1 cellular context compared by ENCODE assay signal in the genomic region with DNA sequence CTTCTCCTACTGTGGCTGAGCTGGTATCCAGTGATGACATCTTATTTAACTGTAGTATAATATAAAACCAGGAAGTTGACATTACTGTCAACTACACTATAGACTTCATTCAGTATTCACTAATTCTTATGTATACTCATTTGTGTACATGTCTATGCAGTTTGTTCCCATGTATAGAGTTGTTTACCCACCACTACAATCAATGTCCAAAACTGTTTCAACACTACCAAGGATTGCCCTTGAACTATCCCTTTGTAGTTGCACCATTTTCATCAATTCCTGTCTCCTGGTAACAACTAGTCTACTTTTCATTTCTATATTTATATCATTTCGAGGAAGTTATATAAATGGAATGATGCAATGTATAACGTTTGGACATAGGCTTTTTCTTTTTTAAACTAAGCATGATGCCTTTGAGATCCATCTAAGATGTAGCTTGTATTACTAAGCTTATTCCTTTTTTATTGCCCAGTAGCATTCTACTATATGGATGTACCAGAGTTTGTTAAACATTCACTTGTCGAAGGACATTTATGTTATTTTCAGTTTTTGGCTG.
TF ChIP-seq lines count a peak whose summit lies in the region.

No MANE protein-coding gene starts in this region.

TF ChIP-seq in HepG2, 621 proteins besides CTCF, POLR2A, EP300 and RAD21 (continued from another document and continues in another):
- TF ChIP-seq NFAT5 (CRISPR knock-in tag; IDR thresholded peaks at IDR 0.05) (no peak), MTF2 (CRISPR knock-in tag; IDR thresholded peaks at IDR 0.05; ENCODE audit: borderline replicate concordance) (no peak), ZFY (CRISPR knock-in tag; IDR thresholded peaks at IDR 0.05) (no peak), SPEN (CRISPR knock-in tag; IDR thresholded peaks at IDR 0.05; ENCODE audit: low read depth) (no peak), RXRA (CRISPR knock-in tag; IDR thresholded peaks at IDR 0.05) (no peak), PHF8 (CRISPR knock-in tag; IDR thresholded peaks at IDR 0.05) (no peak), HIC2 (CRISPR knock-in tag; IDR thresholded peaks at IDR 0.05; ENCODE audit: low read depth) (no peak), ZNF382 (CRISPR knock-in tag; IDR thresholded peaks at IDR 0.05; ENCODE audit: borderline replicate concordance) (no peak), HES4 (CRISPR knock-in tag; IDR thresholded peaks at IDR 0.05; ENCODE audit: borderline replicate concordance) (no peak), CCDC6 (CRISPR knock-in tag; IDR thresholded peaks at IDR 0.05) (no peak), ZNF543 (CRISPR knock-in tag; IDR thresholded peaks at IDR 0.05) (no peak), ZNF124 (CRISPR knock-in tag; IDR thresholded peaks at IDR 0.05) (no peak), JUND (CRISPR knock-in tag; IDR thresholded peaks at IDR 0.05) (no peak), CREM (IDR thresholded peaks at IDR 0.05) (peak; percentile 81), CREM (CRISPR knock-in tag; IDR thresholded peaks at IDR 0.05) (no peak), CENPX (CRISPR knock-in tag; IDR thresholded peaks at IDR 0.05) (no peak), KLF9 (CRISPR knock-in tag; IDR thresholded peaks at IDR 0.05; ENCODE audit: low read depth) (no peak), ZNF580 (CRISPR knock-in tag; IDR thresholded peaks at IDR 0.05; ENCODE audit: borderline replicate concordance, low read depth) (no peak), CEBPZ (IDR thresholded peaks at IDR 0.05; ENCODE audit: low read length) (no peak)
- TF ChIP-seq, protein P1, sequence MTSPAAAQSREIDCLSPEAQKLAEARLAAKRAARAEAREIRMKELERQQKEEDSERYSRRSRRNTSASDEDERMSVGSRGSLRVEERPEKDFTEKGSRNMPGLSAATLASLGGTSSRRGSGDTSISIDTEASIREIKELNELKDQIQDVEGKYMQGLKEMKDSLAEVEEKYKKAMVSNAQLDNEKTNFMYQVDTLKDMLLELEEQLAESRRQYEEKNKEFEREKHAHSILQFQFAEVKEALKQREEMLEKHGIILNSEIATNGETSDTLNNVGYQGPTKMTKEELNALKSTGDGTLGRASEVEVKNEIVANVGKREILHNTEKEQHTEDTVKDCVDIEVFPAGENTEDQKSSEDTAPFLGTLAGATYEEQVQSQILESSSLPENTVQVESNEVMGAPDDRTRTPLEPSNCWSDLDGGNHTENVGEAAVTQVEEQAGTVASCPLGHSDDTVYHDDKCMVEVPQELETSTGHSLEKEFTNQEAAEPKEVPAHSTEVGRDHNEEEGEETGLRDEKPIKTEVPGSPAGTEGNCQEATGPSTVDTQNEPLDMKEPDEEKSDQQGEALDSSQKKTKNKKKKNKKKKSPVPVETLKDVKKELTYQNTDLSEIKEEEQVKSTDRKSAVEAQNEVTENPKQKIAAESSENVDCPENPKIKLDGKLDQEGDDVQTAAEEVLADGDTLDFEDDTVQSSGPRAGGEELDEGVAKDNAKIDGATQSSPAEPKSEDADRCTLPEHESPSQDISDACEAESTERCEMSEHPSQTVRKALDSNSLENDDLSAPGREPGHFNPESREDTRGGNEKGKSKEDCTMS (CRISPR knock-in tag; conservative IDR thresholded peaks at IDR 0.05): no peak
- TF ChIP-seq, protein P2, sequence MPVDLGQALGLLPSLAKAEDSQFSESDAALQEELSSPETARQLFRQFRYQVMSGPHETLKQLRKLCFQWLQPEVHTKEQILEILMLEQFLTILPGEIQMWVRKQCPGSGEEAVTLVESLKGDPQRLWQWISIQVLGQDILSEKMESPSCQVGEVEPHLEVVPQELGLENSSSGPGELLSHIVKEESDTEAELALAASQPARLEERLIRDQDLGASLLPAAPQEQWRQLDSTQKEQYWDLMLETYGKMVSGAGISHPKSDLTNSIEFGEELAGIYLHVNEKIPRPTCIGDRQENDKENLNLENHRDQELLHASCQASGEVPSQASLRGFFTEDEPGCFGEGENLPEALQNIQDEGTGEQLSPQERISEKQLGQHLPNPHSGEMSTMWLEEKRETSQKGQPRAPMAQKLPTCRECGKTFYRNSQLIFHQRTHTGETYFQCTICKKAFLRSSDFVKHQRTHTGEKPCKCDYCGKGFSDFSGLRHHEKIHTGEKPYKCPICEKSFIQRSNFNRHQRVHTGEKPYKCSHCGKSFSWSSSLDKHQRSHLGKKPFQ (CRISPR knock-in tag; IDR thresholded peaks at IDR 0.05; ENCODE audit: insufficient replicate concordance): no peak
- TF ChIP-seq, protein P3, sequence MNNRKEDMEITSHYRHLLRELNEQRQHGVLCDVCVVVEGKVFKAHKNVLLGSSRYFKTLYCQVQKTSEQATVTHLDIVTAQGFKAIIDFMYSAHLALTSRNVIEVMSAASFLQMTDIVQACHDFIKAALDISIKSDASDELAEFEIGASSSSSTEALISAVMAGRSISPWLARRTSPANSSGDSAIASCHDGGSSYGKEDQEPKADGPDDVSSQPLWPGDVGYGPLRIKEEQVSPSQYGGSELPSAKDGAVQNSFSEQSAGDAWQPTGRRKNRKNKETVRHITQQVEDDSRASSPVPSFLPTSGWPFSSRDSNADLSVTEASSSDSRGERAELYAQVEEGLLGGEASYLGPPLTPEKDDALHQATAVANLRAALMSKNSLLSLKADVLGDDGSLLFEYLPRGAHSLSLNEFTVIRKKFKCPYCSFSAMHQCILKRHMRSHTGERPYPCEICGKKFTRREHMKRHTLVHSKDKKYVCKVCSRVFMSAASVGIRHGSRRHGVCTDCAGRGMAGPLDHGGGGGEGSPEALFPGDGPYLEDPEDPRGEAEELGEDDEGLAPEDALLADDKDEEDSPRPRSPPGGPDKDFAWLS (CRISPR knock-in tag; IDR thresholded peaks at IDR 0.05; ENCODE audit: borderline replicate concordance): no peak
- TF ChIP-seq, protein P4, sequence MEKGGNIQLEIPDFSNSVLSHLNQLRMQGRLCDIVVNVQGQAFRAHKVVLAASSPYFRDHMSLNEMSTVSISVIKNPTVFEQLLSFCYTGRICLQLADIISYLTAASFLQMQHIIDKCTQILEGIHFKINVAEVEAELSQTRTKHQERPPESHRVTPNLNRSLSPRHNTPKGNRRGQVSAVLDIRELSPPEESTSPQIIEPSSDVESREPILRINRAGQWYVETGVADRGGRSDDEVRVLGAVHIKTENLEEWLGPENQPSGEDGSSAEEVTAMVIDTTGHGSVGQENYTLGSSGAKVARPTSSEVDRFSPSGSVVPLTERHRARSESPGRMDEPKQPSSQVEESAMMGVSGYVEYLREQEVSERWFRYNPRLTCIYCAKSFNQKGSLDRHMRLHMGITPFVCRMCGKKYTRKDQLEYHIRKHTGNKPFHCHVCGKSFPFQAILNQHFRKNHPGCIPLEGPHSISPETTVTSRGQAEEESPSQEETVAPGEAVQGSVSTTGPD (CRISPR knock-in tag; IDR thresholded peaks at IDR 0.05): no peak
- TF ChIP-seq, protein P5, sequence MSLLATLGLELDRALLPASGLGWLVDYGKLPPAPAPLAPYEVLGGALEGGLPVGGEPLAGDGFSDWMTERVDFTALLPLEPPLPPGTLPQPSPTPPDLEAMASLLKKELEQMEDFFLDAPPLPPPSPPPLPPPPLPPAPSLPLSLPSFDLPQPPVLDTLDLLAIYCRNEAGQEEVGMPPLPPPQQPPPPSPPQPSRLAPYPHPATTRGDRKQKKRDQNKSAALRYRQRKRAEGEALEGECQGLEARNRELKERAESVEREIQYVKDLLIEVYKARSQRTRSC (CRISPR knock-in tag; IDR thresholded peaks at IDR 0.05; ENCODE audit: low read depth): no peak
